1 cellular context compared by ENCODE assay signal in genomic region chr19:16111160-16111908, GRCh38.
TF ChIP-seq lines count a peak whose summit lies in the region.

RAB8A (plus strand) TSS chr19:16111889; CDS start chr19:16111902, 13 bp downstream.

TF ChIP-seq in K562, 482 proteins besides CTCF, POLR2A, EP300 and RAD21 (continued from another document and continues in another):
- TF ChIP-seq UBTF (IDR thresholded peaks at IDR 0.05; ENCODE audit: borderline replicate concordance in 1 of 2, low read depth in 2 of 2, low read length in 2 of 2) (0 out of 4 replicates have a peak, but pooled peaks of 1 of the 2 experiments have one; percentile 6), CTBP1 (IDR thresholded peaks at IDR 0.05; ENCODE audit: borderline replicate concordance) (peak; percentile 92), RERE (CRISPR knock-in tag; IDR thresholded peaks at IDR 0.05; ENCODE audit: borderline replicate concordance) (no peak), SOX6 (IDR thresholded peaks at IDR 0.05) (0 out of 2 replicates have a peak, but pooled peaks have one; percentile 24), FOXA1 (IDR thresholded peaks at IDR 0.05; ENCODE audit: borderline replicate concordance) (no peak), KDM5B (IDR thresholded peaks at IDR 0.05; ENCODE audit: insufficient replicate concordance, low read depth, low read length) (no peak), CBX3 (IDR thresholded peaks at IDR 0.05; ENCODE audit: borderline replicate concordance in 1 of 2, low read length in 2 of 2) (peak in 1 of 2 experiments; percentile 27; a peak in 1 of 3 replicates), SMAD2 (IDR thresholded peaks at IDR 0.05; ENCODE audit: low read depth, low read length) (no peak), BHLHE40 (IDR thresholded peaks at IDR 0.05; ENCODE audit: low read length) (peak; percentile 83), GABPA (tag; conservative IDR thresholded peaks at IDR 0.05; ENCODE audit: low read depth) (peak; percentile 92), BCOR (IDR thresholded peaks at IDR 0.05) (no peak; the same call in 1 of the 2 replicates), THRB (CRISPR knock-in tag; conservative IDR thresholded peaks at IDR 0.05) (no peak), HOXB6 (CRISPR knock-in tag; IDR thresholded peaks at IDR 0.05; ENCODE audit: borderline replicate concordance) (no peak), KLF13 (tag; IDR thresholded peaks at IDR 0.05; ENCODE audit: borderline replicate concordance, low read depth) (peak; percentile 79; the same call in 1 of the 2 replicates), SAFB (IDR thresholded peaks at IDR 0.05; ENCODE audit: borderline replicate concordance, low read depth, low read length) (no peak), TAF7 (tag; IDR thresholded peaks at IDR 0.05) (peak; percentile 24; the same call in 1 of the 2 replicates), ARNT (IDR thresholded peaks at IDR 0.05) (no peak), TCF15 (CRISPR knock-in tag; IDR thresholded peaks at IDR 0.05) (no peak), ZNF449 (CRISPR knock-in tag; IDR thresholded peaks at IDR 0.05) (no peak), ZNF280A (IDR thresholded peaks at IDR 0.05; ENCODE audit: low read depth, partially characterized antibody) (no peak), MITF (IDR thresholded peaks at IDR 0.05) (no peak; the same call in 1 of the 2 replicates), SRSF1 (IDR thresholded peaks at IDR 0.05; ENCODE audit: low read depth, low read length) (no peak), PBX2 (CRISPR knock-in tag; IDR thresholded peaks at IDR 0.05; ENCODE audit: low read depth) (peak; percentile 92), PBX2 (tag; conservative IDR thresholded peaks at IDR 0.05; ENCODE audit: low read depth) (peak; percentile 95), SMAD1 (IDR thresholded peaks at IDR 0.05; ENCODE audit: low read depth, low read length, partially characterized antibody) (no peak), ILK (tag; IDR thresholded peaks at IDR 0.05; ENCODE audit: borderline replicate concordance, low read depth) (no peak), THAP12 (CRISPR knock-in tag; IDR thresholded peaks at IDR 0.05) (peak; percentile 77), TCF7L2 (IDR thresholded peaks at IDR 0.05; ENCODE audit: low read depth, low read length) (no peak), ZC3H8 (IDR thresholded peaks at IDR 0.05) (no peak), MLX (CRISPR knock-in tag; conservative IDR thresholded peaks at IDR 0.05) (no peak), CREB5 (CRISPR knock-in tag; IDR thresholded peaks at IDR 0.05) (no peak), FOXK1 (CRISPR knock-in tag; IDR thresholded peaks at IDR 0.05; ENCODE audit: borderline replicate concordance) (no peak), ZNF282 (CRISPR knock-in tag; IDR thresholded peaks at IDR 0.05) (no peak), NFRKB (IDR thresholded peaks at IDR 0.05; ENCODE audit: low read depth) (no peak), CXXC5 (CRISPR knock-in tag; IDR thresholded peaks at IDR 0.05) (peak; percentile 89), KDM1A (IDR thresholded peaks at IDR 0.05) (no peak), CHD4 (IDR thresholded peaks at IDR 0.05; ENCODE audit: insufficient read depth, insufficient replicate concordance, low read depth, low read length, poor library complexity, severe bottlenecking) (no peak)
